14 cellular contexts compared by ENCODE assay signal in genomic region chr7:45985902-45986301, GRCh38.
DNase-seq lines count a peak whose midpoint lies in the region; ATAC-seq and TF ChIP-seq lines count a peak whose summit lies in the region.
"Had no signal": no experiment of that assay in that cellular context is flagged by ENCODE, and none has a peak within 500 bp of the region (broad histone marks: within the 10 kb centered on the region; RNA-seq: fewer than 3 reads in every experiment).

No MANE protein-coding gene starts in this region.

- POLR2A ChIA-PET in RWPE1 (lab: Yijun Ruan, JAX; ENCODE audit: low non-redundant PET) = interaction anchor here (0.5 kb wide), 1 partner anchor 229 kb away, joined by 3 read pairs; no protein-coding TSS in a partner anchor

- ATAC-seq in activated CD8-positive, alpha-beta memory T cell treated with anti-CD3 and anti-CD28 coated beads, Interleukin-2, amount 10 ng/mL, durations not matched to agents 7 days and 5 days = no peak
- ATAC-seq in activated CD4-positive, CD25-positive, alpha-beta regulatory T cell treated with anti-CD3 and anti-CD28 coated beads, Interleukin-2, amount 50 U/mL, for 24 hours = no peak
- no peak for ATAC-seq in activated T-cell treated with anti-CD3 and anti-CD28 coated beads, Interleukin-2, amount 50 U/mL, for 4 hours
- ATAC-seq: psoas muscle had no signal

- no peak for TF ChIP-seq CTCF in RWPE1 (conservative IDR thresholded peaks at IDR 0.05; ENCODE audit: low read depth)
- no peak for TF ChIP-seq CTCF in fibroblast of the aortic adventitia (IDR thresholded peaks at IDR 0.05; ENCODE audit: insufficient read depth, low read length)
- TF ChIP-seq CTCF in testis (IDR thresholded peaks at IDR 0.05) = no peak

- intact Hi-C loops in testis (cut with DNase I; ENCODE audit: low total_unique reads) = no loop called here

- H3K4me1 Mint-ChIP-seq in activated CD8-positive, alpha-beta memory T cell treated with anti-CD3 and anti-CD28 coated beads, Interleukin-2, amount 10 ng/mL, durations not matched to agents 7 days and 5 days = no peaks in the 10 kb centered on the region
- no peaks in the 10 kb centered on the region for H3K4me1 Mint-ChIP-seq in activated T-cell treated with anti-CD3 and anti-CD28 coated beads, Interleukin-2, amount 50 U/mL, for 4 hours (ENCODE audit: low read depth)
- H3K4me1 Mint-ChIP-seq: activated naive CD8-positive, alpha-beta T cell treated with anti-CD3 and anti-CD28 coated beads for 36 hours had no signal

- H3K27ac ChIP-seq in RWPE1 (no peak overlapping the region), testis (no peak overlapping the region)
- H3K27ac ChIP-seq: psoas muscle had no signal

- no peak overlapping the region for H3K4me3 Mint-ChIP-seq in activated CD8-positive, alpha-beta memory T cell treated with anti-CD3 and anti-CD28 coated beads, Interleukin-2, amount 10 ng/mL, durations not matched to agents 7 days and 5 days
- no peak overlapping the region for H3K4me3 Mint-ChIP-seq in activated T-cell treated with anti-CD3 and anti-CD28 coated beads, Interleukin-2, amount 50 U/mL, for 4 hours
- H3K4me3 Mint-ChIP-seq: activated naive CD8-positive, alpha-beta T cell treated with anti-CD3 and anti-CD28 coated beads for 36 hours; mesothelial cell of epicardium had no signal

- TF ChIP-seq POLR2A in testis (IDR thresholded peaks at IDR 0.05) = no peak

- peak; percentile 30 for DNase-seq in activated CD8-positive, alpha-beta memory T cell treated with anti-CD3 and anti-CD28 coated beads for 24 hours
- DNase-seq in activated CD8-positive, alpha-beta memory T cell treated with anti-CD3 and anti-CD28 coated beads, Interleukin-2, amount 10 ng/mL, durations not matched to agents 7 days and 5 days = no peak
- DNase-seq in RWPE1 (ENCODE audit: low spot score) (peak; percentile 39), fibroblast of the aortic adventitia (ENCODE audit: low read depth) (peak; percentile 48), testis (peak; percentile 2), SHP77 treated with DMSO at 0.1 percent for 48 hours (lab: John Stamatoyannopoulos, UW) (no peak)
- DNase-seq in activated T-cell treated with anti-CD3 and anti-CD28 coated beads, Interleukin-2, amount 50 U/mL, for 4 hours = no peak
- DNase-seq: activated naive CD8-positive, alpha-beta T cell treated with anti-CD3 and anti-CD28 coated beads for 36 hours; effector memory CD4-positive, alpha-beta T cell; NCI-H1694 treated with DMSO at 0.1 percent for 48 hours; psoas muscle; T-helper 2 cell had no signal

- peaks cover 8% of the 10 kb centered on the region for H3K4me1 ChIP-seq in testis
- H3K4me1 ChIP-seq: psoas muscle had no signal

- CTCF ChIA-PET in activated CD8-positive, alpha-beta memory T cell treated with anti-CD3 and anti-CD28 coated beads, Interleukin-2, amount 10 ng/mL, durations not matched to agents 7 days and 5 days (lab: Charles Lee) = no interaction called here
- CTCF ChIA-PET in RWPE1 (lab: Yijun Ruan, JAX) = no interaction called here

- H3K9me3 ChIP-seq in testis = no peaks in the 10 kb centered on the region
- H3K9me3 ChIP-seq: psoas muscle had no signal

- no peaks in the 10 kb centered on the region for H3K36me3 ChIP-seq in testis (ENCODE audit: low read depth, missing control alignments)

- no peaks in the 10 kb centered on the region for H3K27me3 Mint-ChIP-seq in activated CD8-positive, alpha-beta memory T cell treated with anti-CD3 and anti-CD28 coated beads, Interleukin-2, amount 10 ng/mL, durations not matched to agents 7 days and 5 days
- H3K27me3 Mint-ChIP-seq in activated T-cell treated with anti-CD3 and anti-CD28 coated beads, Interleukin-2, amount 50 U/mL, for 4 hours (ENCODE audit: low read depth) = no peaks in the 10 kb centered on the region
- H3K27me3 Mint-ChIP-seq: activated naive CD8-positive, alpha-beta T cell treated with anti-CD3 and anti-CD28 coated beads for 36 hours had no signal

- H3K27me3 ChIP-seq in testis = no peaks in the 10 kb centered on the region

- H3K36me3 Mint-ChIP-seq in activated CD8-positive, alpha-beta memory T cell treated with anti-CD3 and anti-CD28 coated beads, Interleukin-2, amount 10 ng/mL, durations not matched to agents 7 days and 5 days = no peaks in the 10 kb centered on the region
- peaks cover 2% of the 10 kb centered on the region for H3K36me3 Mint-ChIP-seq in activated T-cell treated with anti-CD3 and anti-CD28 coated beads, Interleukin-2, amount 50 U/mL, for 4 hours (ENCODE audit: insufficient read depth)
- H3K36me3 Mint-ChIP-seq: mesothelial cell of epicardium had no signal

- no peaks in the 10 kb centered on the region for H3K9me3 Mint-ChIP-seq in activated CD8-positive, alpha-beta memory T cell treated with anti-CD3 and anti-CD28 coated beads, Interleukin-2, amount 10 ng/mL, durations not matched to agents 7 days and 5 days (ENCODE audit: low read depth)
- H3K9me3 Mint-ChIP-seq in activated T-cell treated with anti-CD3 and anti-CD28 coated beads, Interleukin-2, amount 50 U/mL, for 4 hours = peaks cover 4% of the 10 kb centered on the region
- H3K9me3 Mint-ChIP-seq: activated naive CD8-positive, alpha-beta T cell treated with anti-CD3 and anti-CD28 coated beads for 36 hours had no signal

- H3K4me3 ChIP-seq in fibroblast of the aortic adventitia (ENCODE audit: low read depth, low read length) (no peak overlapping the region), testis (no peak overlapping the region)
- H3K4me3 ChIP-seq: psoas muscle had no signal

- WGBS in testis, 2 donors = 88 to 90% methylated on average over 4 of the region's 4 CpGs

- H3K27ac Mint-ChIP-seq in activated CD8-positive, alpha-beta memory T cell treated with anti-CD3 and anti-CD28 coated beads, Interleukin-2, amount 10 ng/mL, durations not matched to agents 7 days and 5 days = no peak overlapping the region
- H3K27ac Mint-ChIP-seq: activated naive CD8-positive, alpha-beta T cell treated with anti-CD3 and anti-CD28 coated beads for 36 hours; mesothelial cell of epicardium had no signal

Comparison
In these comparisons a context has a peak if more than half of its experiments do, and no peak if none do; other contexts are left out.
1. DNase-seq: peak in activated CD8-positive, alpha-beta memory T cell treated with anti-CD3 and anti-CD28 coated beads for 24 hours (single experiment), RWPE1 (single experiment), fibroblast of the aortic adventitia (single experiment) and testis (single experiment); none in activated CD8-positive, alpha-beta memory T cell treated with anti-CD3 and anti-CD28 coated beads, Interleukin-2, amount 10 ng/mL, durations not matched to agents 7 days and 5 days (single experiment), SHP77 treated with DMSO at 0.1 percent for 48 hours (single experiment) and activated T-cell treated with anti-CD3 and anti-CD28 coated beads, Interleukin-2, amount 50 U/mL, for 4 hours (single experiment).